Comparison of ENCODE assay signal across 37 cellular contexts in genomic region chr20:64219202-64219601, GRCh38. TPM values are rescaled to one million over a fixed set of nuclear protein-coding genes. Genes with fewer than 3 reads are reported as not detected.
DNase-seq lines count a peak whose midpoint lies in the region; ATAC-seq, FAIRE-seq and TF ChIP-seq lines count a peak whose summit lies in the region.
"Had no signal": no experiment of that assay in that cellular context is flagged by ENCODE, and none has a peak within 500 bp of the region (broad histone marks: within the 10 kb centered on the region; RNA-seq: fewer than 3 reads in every experiment).

No MANE protein-coding gene starts in this region.

- H3K79me2 ChIP-seq in HepG2 (ENCODE audit: insufficient read depth, low read length), result no peaks in the 10 kb centered on the region

- POLR2A ChIA-PET in HepG2 (lab: Yijun Ruan, JAX), result interaction anchor here (1.5 to 2.4 kb wide), 2 partner anchors 30 to 36 kb away, joined by 3 to 9 read pairs; partner anchors contain the start of gene PCMTD2

- 63% methylated on average over 12 of the region's 12 CpGs for WGBS in HepG2 (ENCODE audit: low lambda C conversion rate)
- 80% methylated on average over 2 of the region's 12 CpGs for WGBS in right lobe of liver (ENCODE audit: insufficient coverage, low coverage, low lambda C conversion rate, missing lambda C conversion rate)

- peaks cover 24% of the 10 kb centered on the region for H3K4me1 Mint-ChIP-seq in stimulated activated effector memory CD8-positive, alpha-beta T cell treated with anti-CD3 and anti-CD28 coated beads, Interleukin-12 subunit alpha, Interleukin-12 subunit beta, amount 100 ng/mL, for 72 hours
- peaks cover 10% of the 10 kb centered on the region for H3K4me1 Mint-ChIP-seq in osteocyte (ENCODE audit: unreplicated experiment)

- TF ChIP-seq EP300 in HepG2 (IDR thresholded peaks at IDR 0.05; ENCODE audit: low read depth in 2 of 2, low read length in 2 of 2), result no peak
- TF ChIP-seq EP300 in HepG2 (CRISPR knock-in tag; IDR thresholded peaks at IDR 0.05; ENCODE audit: borderline replicate concordance), result no peak

- no TSS peak for BruUV-seq in HepG2 (replicated peaks; lab: Mats Ljungman, UMichigan)

- H3K9me3 Mint-ChIP-seq in stimulated activated effector memory CD8-positive, alpha-beta T cell treated with anti-CD3 and anti-CD28 coated beads, Interleukin-12 subunit alpha, Interleukin-12 subunit beta, amount 100 ng/mL, for 72 hours, result no peaks in the 10 kb centered on the region
- no peaks in the 10 kb centered on the region for H3K9me3 Mint-ChIP-seq in osteocyte (ENCODE audit: unreplicated experiment)
- H3K9me3 Mint-ChIP-seq: H9, naive B cell, T-cell had no signal

- peaks cover 25% of the 10 kb centered on the region for H3K27me3 Mint-ChIP-seq in osteocyte (ENCODE audit: unreplicated experiment)

- H3K4me3 ChIP-seq in HepG2 (replicated peaks in 1 of 3; ENCODE audit: insufficient read depth in 1 of 3, low read depth in 2 of 3, low read length in 3 of 3) (no peak overlapping the region), right lobe of liver (no peak overlapping the region), epithelial cell of esophagus (ENCODE audit: low read length) (no peak overlapping the region)
- H3K4me3 ChIP-seq: lower lobe of right lung, psoas muscle had no signal

- CTCF ChIA-PET in HepG2 (lab: Yijun Ruan, JAX; ENCODE audit: low intra/inter-chr PET ratio, low total read pairs), result interaction anchor here (1.1 kb wide), 1 partner anchor 66 kb away, joined by 4 read pairs; no protein-coding TSS in a partner anchor

- no peak for FAIRE-seq in HepG2 (lab: Jason Lieb, UNC)
- FAIRE-seq: bronchial epithelial cell, colon, G401.6 had no signal

- no peaks in the 10 kb centered on the region for H3K36me3 Mint-ChIP-seq in stimulated activated effector memory CD8-positive, alpha-beta T cell treated with anti-CD3 and anti-CD28 coated beads, Interleukin-12 subunit alpha, Interleukin-12 subunit beta, amount 100 ng/mL, for 72 hours
- H3K36me3 Mint-ChIP-seq in osteocyte (ENCODE audit: unreplicated experiment), result no peaks in the 10 kb centered on the region
- H3K36me3 Mint-ChIP-seq: naive B cell, T-cell had no signal

- no peak overlapping the region for H2AFZ ChIP-seq in HepG2 (ENCODE audit: low read length)

- H3K27me3 ChIP-seq in HepG2 (ENCODE audit: control insufficient read depth in 1 of 2, insufficient read depth in 2 of 2, low read length in 2 of 2), result peaks cover 16 to 67% of the 10 kb centered on the region in 2 experiments
- H3K27me3 ChIP-seq in right lobe of liver, result no peaks in the 10 kb centered on the region
- H3K27me3 ChIP-seq: BE2C had no signal

- no peaks in the 10 kb centered on the region for H3K36me3 ChIP-seq in HepG2 (replicated peaks in 1 of 2; ENCODE audit: control insufficient read depth in 1 of 2, insufficient read depth in 2 of 2, low read length in 2 of 2)
- H3K36me3 ChIP-seq in right lobe of liver, result no peaks in the 10 kb centered on the region
- H3K36me3 ChIP-seq in KOPT-K1 (ENCODE audit: insufficient read depth, low read length), result no peaks in the 10 kb centered on the region
- H3K36me3 ChIP-seq: lower lobe of right lung had no signal

- TF ChIP-seq RAD21 in HepG2 (CRISPR knock-in tag; IDR thresholded peaks at IDR 0.05), result no peak

- DNase-seq in HepG2 (ENCODE audit: low spot score) (no peak), right lobe of liver (no peak), epithelial cell of esophagus (ENCODE audit: low read depth) (peak; percentile 20), posterior cingulate gyrus (no peak), osteocyte (ENCODE audit: extremely low spot score, unreplicated experiment) (no peak), NCI-H748 treated with DMSO at 0.1 percent for 48 hours (lab: John Stamatoyannopoulos, UW) (no peak)
- DNase-seq in stimulated activated effector memory CD8-positive, alpha-beta T cell treated with anti-CD3 and anti-CD28 coated beads, Interleukin-12 subunit alpha, Interleukin-12 subunit beta, amount 100 ng/mL, for 72 hours (ENCODE audit: low spot score in 2 of 2), result no peak
- DNase-seq: ACHN; activated CD4-positive, alpha-beta T cell treated with anti-CD3 and anti-CD28 coated beads, Interleukin-2, amount 50 U/mL, for 48 hours; activated CD4-positive, CD25-positive, alpha-beta regulatory T cell; activated CD8-positive, alpha-beta memory T cell treated with anti-CD3 and anti-CD28 coated beads, Interleukin-2, amount 50 U/mL, for 48 hours; activated naive CD4-positive, alpha-beta T cell treated with anti-CD3 and anti-CD28 coated beads, Interleukin-2, amount 50 U/mL, for 16 hours; anterior cingulate cortex; BE2C; effector CD8-positive, alpha-beta T cell; head of caudate nucleus; kidney glomerular epithelial cell; lower lobe of right lung; midbrain; naive B cell; NCI-H1048; NCI-H1694; NCI-H446 treated with DMSO at 0.1 percent for 48 hours; nucleus accumbens; psoas muscle; stimulated activated CD4-positive, alpha-beta T cell treated with anti-CD3 and anti-CD28 coated beads, Interleukin-4, amount 100 ng/mL, for 4 hours; substantia nigra; T-cell; trophoblast cell had no signal

- no peak overlapping the region for H3K4me3 Mint-ChIP-seq in stimulated activated effector memory CD8-positive, alpha-beta T cell treated with anti-CD3 and anti-CD28 coated beads, Interleukin-12 subunit alpha, Interleukin-12 subunit beta, amount 100 ng/mL, for 72 hours
- H3K4me3 Mint-ChIP-seq in osteocyte (ENCODE audit: unreplicated experiment), result no peak overlapping the region
- H3K4me3 Mint-ChIP-seq: H9, naive B cell, T-cell had no signal

- peak overlapping the region; percentile 50 for H3K27ac Mint-ChIP-seq in stimulated activated effector memory CD8-positive, alpha-beta T cell treated with anti-CD3 and anti-CD28 coated beads, Interleukin-12 subunit alpha, Interleukin-12 subunit beta, amount 100 ng/mL, for 72 hours
- no peak overlapping the region for H3K27ac Mint-ChIP-seq in osteocyte (ENCODE audit: unreplicated experiment)
- H3K27ac Mint-ChIP-seq: H9, naive B cell, T-cell had no signal

- ATAC-seq in HepG2 (no peak), right lobe of liver (no peak)
- peak; percentile 38 for ATAC-seq in stimulated activated effector memory CD8-positive, alpha-beta T cell treated with anti-CD3 and anti-CD28 coated beads, Interleukin-12 subunit alpha, Interleukin-12 subunit beta, amount 100 ng/mL, for 72 hours
- ATAC-seq: lower lobe of right lung, psoas muscle, T-cell had no signal

- H3K4me2 ChIP-seq in HepG2 (ENCODE audit: low read depth, low read length), result no peak overlapping the region

- in situ Hi-C loops in HepG2 (cut with HindIII; ENCODE audit: extremely low pct_ligation_motif_present, low pct_unique_long_range_greater_than_20kb), result no loop called here

- intact Hi-C loops in HepG2 (cut with micrococcal nuclease; ENCODE audit: unreplicated experiment) (no loop called here), right lobe of liver (cut with DNase I) (no loop called here), posterior cingulate gyrus (cut with DNase I) (no loop called here)

- TF ChIP-seq POLR2A in HepG2 (IDR thresholded peaks at IDR 0.05; ENCODE audit: insufficient read depth in 1 of 2, low read depth in 2 of 2, low read length in 2 of 2) (no peak), right lobe of liver (IDR thresholded peaks at IDR 0.05) (no peak)

- no peaks in the 10 kb centered on the region for H4K20me1 ChIP-seq in HepG2 (ENCODE audit: insufficient read depth, low read length)

- H3K4me1 ChIP-seq in HepG2 (ENCODE audit: insufficient read depth, low read length) (peaks cover 74% of the 10 kb centered on the region), right lobe of liver (peaks cover 0 to 29% (median 13%) of the 10 kb centered on the region in 4 donors)

- no peak overlapping the region for H3K9ac ChIP-seq in HepG2 (ENCODE audit: insufficient read depth, low read depth, low read length)

- H3K27ac ChIP-seq in HepG2 (ENCODE audit: extremely low read length, insufficient read depth, low read length), result no peak overlapping the region
- H3K27ac ChIP-seq in right lobe of liver, result no peak overlapping the region
- H3K27ac ChIP-seq in KOPT-K1 (ENCODE audit: low read depth, low read length, poor library complexity, severe bottlenecking), result peak overlapping the region; percentile 31
- H3K27ac ChIP-seq: lower lobe of right lung, psoas muscle, RWPE1 had no signal

- H3K9me3 ChIP-seq in HepG2 (ENCODE audit: low read length), result no peaks in the 10 kb centered on the region
- no peaks in the 10 kb centered on the region for H3K9me3 ChIP-seq in right lobe of liver
- no peaks in the 10 kb centered on the region for H3K9me3 ChIP-seq in KOPT-K1 (ENCODE audit: insufficient read depth, low read length, poor library complexity, severe bottlenecking)
- H3K9me3 ChIP-seq: BE2C, lower lobe of right lung, psoas muscle had no signal

- TF ChIP-seq CTCF in HepG2 (CRISPR knock-in tag; IDR thresholded peaks at IDR 0.05), result no peak
- TF ChIP-seq CTCF in right lobe of liver (IDR thresholded peaks at IDR 0.05), result no peak
- no peak for TF ChIP-seq CTCF in epithelial cell of esophagus (IDR thresholded peaks at IDR 0.05; ENCODE audit: insufficient read depth, low read depth, low read length, missing control alignments)
- TF ChIP-seq CTCF in osteocyte (IDR thresholded peaks at IDR 0.05), result no peak

RNA-seq across cellular contexts. Expression of gene PCMTD2, which starts 36.3 kb away (rescaled TPM):
- 47.0 and 50.5 TPM in 2 replicates for total RNA-seq in HepG2 (2016; rRNA removed; fragmentation: Illumina TruSeq; extraction: Trizol)
- total RNA-seq in HepG2 (2016; cell fraction: cytosol; rRNA removed; fragmentation: Illumina TruSeq; extraction: Trizol; ENCODE audit: low read depth), result 5.3 and 6.4 TPM in 2 replicates
- total RNA-seq in HepG2 (2016; cell fraction: insoluble cytoplasmic fraction; rRNA removed; fragmentation: Illumina TruSeq; extraction: Trizol), result 44.0 and 57.6 TPM in 2 replicates
- total RNA-seq in HepG2 (2016; cell fraction: membrane; rRNA removed; fragmentation: Illumina TruSeq; extraction: Trizol), result 23.6 and 27.0 TPM in 2 replicates
- total RNA-seq in HepG2 (2016; cell fraction: nucleus; rRNA removed; fragmentation: Illumina TruSeq; extraction: Trizol), result 52.1 and 60.5 TPM in 2 replicates
- polyA plus RNA-seq in HepG2 (2011; rRNA removed), result 66.3 and 76.9 TPM in 2 replicates
- polyA plus RNA-seq in HepG2 (2011; cell fraction: cytosol; rRNA removed), result 40.5 and 52.8 TPM in 2 replicates
- 117 and 148 TPM in 2 replicates for polyA plus RNA-seq in HepG2 (2011; cell fraction: nucleus; rRNA removed)
- 58.6 and 62.1 TPM in 2 replicates for polyA plus RNA-seq in HepG2 (2012)
- polyA plus RNA-seq in HepG2 (2016; cell fraction: cytosol; fragmentation: Illumina TruSeq; extraction: Trizol; ENCODE audit: low read depth), result 1.5 and 2.4 TPM in 2 replicates
- 41.2 and 44.9 TPM in 2 replicates for polyA plus RNA-seq in HepG2 (2016; cell fraction: insoluble cytoplasmic fraction; fragmentation: Illumina TruSeq; extraction: Trizol; ENCODE audit: low read depth)
- 10.2 and 12.5 TPM in 2 replicates for polyA plus RNA-seq in HepG2 (2016; cell fraction: membrane; fragmentation: Illumina TruSeq; extraction: Trizol; ENCODE audit: low read depth)
- 134 and 146 TPM in 2 replicates for polyA plus RNA-seq in HepG2 (2016; cell fraction: nucleus; fragmentation: Illumina TruSeq; extraction: Trizol; ENCODE audit: insufficient read depth, low read depth)
- polyA minus RNA-seq in HepG2 (2011; rRNA and poly(A)+ RNA removed; ENCODE audit: low replicate concordance), result 20.0 and 41.6 TPM in 2 replicates
- 36.8 and 46.1 TPM in 2 replicates for polyA minus RNA-seq in HepG2 (2011; cell fraction: cytosol; rRNA and poly(A)+ RNA removed)
- polyA minus RNA-seq in HepG2 (2011; cell fraction: nucleus; rRNA and poly(A)+ RNA removed), result 78.9 and 107 TPM in 2 replicates
- total RNA-seq in right lobe of liver, result 10 to 100 TPM; 24.5 to 39.7 (median 28.6) TPM
- 94.6 and 96.7 TPM in 2 replicates for total RNA-seq in osteocyte

RNA-seq across cellular contexts. Expression of gene MYT1, which starts 55.0 kb away (rescaled TPM):
- total RNA-seq in HepG2 (2016; rRNA removed; fragmentation: Illumina TruSeq; extraction: Trizol) (0.42 and 0.58 TPM in 2 replicates), right lobe of liver (under 1 TPM in 2 of 6 experiments, not detected in 4; 0.06 to 0.09 TPM), osteocyte (not detected in 2 replicates)
- 0.10 TPM in 1 of 2 replicates, not detected in the other for total RNA-seq in HepG2 (2016; cell fraction: cytosol; rRNA removed; fragmentation: Illumina TruSeq; extraction: Trizol; ENCODE audit: low read depth)
- total RNA-seq in HepG2 (2016; cell fraction: insoluble cytoplasmic fraction; rRNA removed; fragmentation: Illumina TruSeq; extraction: Trizol), result 0.12 and 0.30 TPM in 2 replicates
- total RNA-seq in HepG2 (2016; cell fraction: membrane; rRNA removed; fragmentation: Illumina TruSeq; extraction: Trizol), result 0.07 and 0.34 TPM in 2 replicates
- 0.88 and 1.2 TPM in 2 replicates for total RNA-seq in HepG2 (2016; cell fraction: nucleus; rRNA removed; fragmentation: Illumina TruSeq; extraction: Trizol)
- 2.5 and 3.2 TPM in 2 replicates for polyA plus RNA-seq in HepG2 (2011; rRNA removed)
- polyA plus RNA-seq in HepG2 (2011; cell fraction: cytosol; rRNA removed), result 1.5 TPM in 2 replicates
- 3.2 and 3.4 TPM in 2 replicates for polyA plus RNA-seq in HepG2 (2011; cell fraction: nucleus; rRNA removed)
- 1.0 and 1.6 TPM in 2 replicates for polyA plus RNA-seq in HepG2 (2012)
- 0.15 TPM in 1 of 2 replicates, not detected in the other for polyA plus RNA-seq in HepG2 (2016; cell fraction: cytosol; fragmentation: Illumina TruSeq; extraction: Trizol; ENCODE audit: low read depth)
- 0.27 and 0.67 TPM in 2 replicates for polyA plus RNA-seq in HepG2 (2016; cell fraction: insoluble cytoplasmic fraction; fragmentation: Illumina TruSeq; extraction: Trizol; ENCODE audit: low read depth)
- 0.15 and 0.27 TPM in 2 replicates for polyA plus RNA-seq in HepG2 (2016; cell fraction: membrane; fragmentation: Illumina TruSeq; extraction: Trizol; ENCODE audit: low read depth)
- 1.2 and 2.9 TPM in 2 replicates for polyA plus RNA-seq in HepG2 (2016; cell fraction: nucleus; fragmentation: Illumina TruSeq; extraction: Trizol; ENCODE audit: insufficient read depth, low read depth)
- polyA minus RNA-seq in HepG2 (2011; rRNA and poly(A)+ RNA removed; ENCODE audit: low replicate concordance), result 1.4 TPM in 1 of 2 replicates, not detected in the other
- polyA minus RNA-seq in HepG2 (2011; cell fraction: cytosol; rRNA and poly(A)+ RNA removed), result 0.20 and 0.70 TPM in 2 replicates
- polyA minus RNA-seq in HepG2 (2011; cell fraction: nucleus; rRNA and poly(A)+ RNA removed), result 1.8 and 3.6 TPM in 2 replicates
- total RNA-seq: bronchial epithelial cell, epithelial cell of proximal tubule, LHCN-M2, lower lobe of right lung, psoas muscle had no signal
